16 cellular contexts compared by ENCODE assay signal in genomic region chr10:46070749-46071148, GRCh38. TPM values are rescaled to one million over a fixed set of nuclear protein-coding genes. Genes with fewer than 3 reads are reported as not detected.
DNase-seq lines count a peak whose midpoint lies in the region; TF ChIP-seq lines count a peak whose summit lies in the region.
"Had no signal": no experiment of that assay in that cellular context is flagged by ENCODE, and none has a peak within 500 bp of the region (broad histone marks: within the 10 kb centered on the region; RNA-seq: fewer than 3 reads in every experiment).

No MANE protein-coding gene starts in this region.

- H3K4me3 ChIP-seq in Loucy (ENCODE audit: low read length, poor library complexity, severe bottlenecking) (no peak overlapping the region), esophagus muscularis mucosa (no peak overlapping the region), mesodermal cell (ENCODE audit: extremely low read depth, insufficient read depth, low read length, poor library complexity, severe bottlenecking) (no peak overlapping the region), smooth muscle cell (no peak overlapping the region), mammary epithelial cell (replicated peaks in 1 of 3; ENCODE audit: insufficient read depth in 1 of 3, low read depth in 2 of 3, low read length in 3 of 3) (no peak overlapping the region)
- H3K4me3 ChIP-seq: A549 had no signal

- no peaks in the 10 kb centered on the region for H4K20me1 ChIP-seq in Loucy (ENCODE audit: insufficient read depth, low read length, poor library complexity, severe bottlenecking)
- no peaks in the 10 kb centered on the region for H4K20me1 ChIP-seq in smooth muscle cell (ENCODE audit: low read depth)
- no peaks in the 10 kb centered on the region for H4K20me1 ChIP-seq in mammary epithelial cell (ENCODE audit: insufficient read depth, low read length)

- TF ChIP-seq CTCF in Loucy (conservative IDR thresholded peaks at IDR 0.05; ENCODE audit: low read length) (no peak), esophagus muscularis mucosa (IDR thresholded peaks at IDR 0.05) (no peak), smooth muscle cell (IDR thresholded peaks at IDR 0.05; ENCODE audit: borderline replicate concordance, insufficient read depth, poor library complexity, severe bottlenecking) (no peak), mammary epithelial cell (conservative IDR thresholded peaks at IDR 0.05 in 1 of 2, IDR thresholded peaks at IDR 0.05 in 1 of 2; ENCODE audit: extremely low read depth in 1 of 2, insufficient read depth in 1 of 2, low read depth in 1 of 2, low read length in 2 of 2) (no peak)

- peaks cover 13% of the 10 kb centered on the region for H3K4me1 ChIP-seq in Loucy (ENCODE audit: insufficient read depth, low read length, poor library complexity, severe bottlenecking)
- H3K4me1 ChIP-seq in esophagus muscularis mucosa, result no peaks in the 10 kb centered on the region
- peaks cover 14% of the 10 kb centered on the region for H3K4me1 ChIP-seq in mesodermal cell (ENCODE audit: control insufficient read depth, insufficient read depth, low read length, poor library complexity, severe bottlenecking)
- no peaks in the 10 kb centered on the region for H3K4me1 ChIP-seq in smooth muscle cell (ENCODE audit: low read depth)
- no peaks in the 10 kb centered on the region for H3K4me1 ChIP-seq in mammary epithelial cell (ENCODE audit: insufficient read depth, low read length)
- H3K4me1 ChIP-seq: A549, BE2C had no signal

- H3K9me3 ChIP-seq in Loucy (ENCODE audit: insufficient read depth, low read depth, low read length) (no peaks in the 10 kb centered on the region), esophagus muscularis mucosa (no peaks in the 10 kb centered on the region), mesodermal cell (ENCODE audit: control insufficient read depth, low read length) (no peaks in the 10 kb centered on the region), smooth muscle cell (replicated peaks; ENCODE audit: low read depth) (no peaks in the 10 kb centered on the region), mammary epithelial cell (replicated peaks; ENCODE audit: insufficient read depth, low read length) (no peaks in the 10 kb centered on the region)
- H3K9me3 ChIP-seq: BE2C had no signal

- BruUV-seq in mammary epithelial cell (replicated peaks; lab: Mats Ljungman, UMichigan), result no TSS peak

- TF ChIP-seq POLR2A in esophagus muscularis mucosa (IDR thresholded peaks at IDR 0.05; ENCODE audit: low read depth), result no peak

- dilution Hi-C loops in mammary epithelial cell (cut with HindIII; ENCODE audit: low sequenced_read_pairs), result no loop called here

- WGBS in esophagus muscularis mucosa, result 44% methylated on average over 6 of the region's 6 CpGs
- 73 to 91% methylated on average over 4 to 6 of the region's 6 CpGs for WGBS in mesodermal cell (ENCODE audit: insufficient coverage in 2 of 2), 2 experiments
- 59% methylated on average over 6 of the region's 6 CpGs for WGBS in smooth muscle cell (ENCODE audit: low lambda C conversion rate)
- WGBS in mammary epithelial cell (ENCODE audit: low coverage, missing lambda C conversion rate), result 34% methylated on average over 6 of the region's 6 CpGs

- no peaks in the 10 kb centered on the region for H3K36me3 ChIP-seq in Loucy (ENCODE audit: insufficient read depth, low read length)
- H3K36me3 ChIP-seq in esophagus muscularis mucosa, result no peaks in the 10 kb centered on the region
- no peaks in the 10 kb centered on the region for H3K36me3 ChIP-seq in mesodermal cell (ENCODE audit: control insufficient read depth, insufficient read depth, low read length)
- no peaks in the 10 kb centered on the region for H3K36me3 ChIP-seq in smooth muscle cell (ENCODE audit: low read depth)
- H3K36me3 ChIP-seq in mammary epithelial cell (ENCODE audit: insufficient read depth, low read length), result no peaks in the 10 kb centered on the region
- H3K36me3 ChIP-seq: BE2C had no signal

- no peaks in the 10 kb centered on the region for H3F3A ChIP-seq in Loucy (ENCODE audit: low read depth)
- H3F3A ChIP-seq in smooth muscle cell (ENCODE audit: low read depth), result no peaks in the 10 kb centered on the region

- DNase-seq in esophagus muscularis mucosa (ENCODE audit: extremely low spot score) (peak; percentile 68), smooth muscle cell (lab: John Stamatoyannopoulos, UW; ENCODE audit: unreplicated experiment) (no peak), globus pallidus (ENCODE audit: low spot score) (no peak), mammary epithelial cell (no peak), NCI-H446 (lab: John Stamatoyannopoulos, UW) (no peak), Kasumi-1 (lab: John Stamatoyannopoulos, UW) (no peak)
- DNase-seq: BE2C; CD4-positive, alpha-beta memory T cell; DMS79 had no signal

- no peaks in the 10 kb centered on the region for H3K9me2 ChIP-seq in Loucy (replicated peaks; ENCODE audit: low read depth, low read length)

- in situ Hi-C loops in mammary epithelial cell (cut with MboI; ENCODE audit: low sequenced_read_pairs in 2 of 2), result no loop called here

- intact Hi-C loops in esophagus muscularis mucosa (cut with DNase I) (no loop called here), mammary epithelial cell (cut with micrococcal nuclease) (no loop called here)

- H3K79me2 ChIP-seq in Loucy (ENCODE audit: insufficient read depth, low read length), result no peaks in the 10 kb centered on the region
- no peaks in the 10 kb centered on the region for H3K79me2 ChIP-seq in smooth muscle cell (ENCODE audit: low read depth)
- no peaks in the 10 kb centered on the region for H3K79me2 ChIP-seq in mammary epithelial cell (ENCODE audit: insufficient read depth, low read length)

- CTCF ChIA-PET in mammary epithelial cell (lab: Charles Lee; ENCODE audit: low non-redundant PET), result no interaction called here

- TF ChIP-seq EP300 in esophagus muscularis mucosa (IDR thresholded peaks at IDR 0.05), result no peak

- H2AFZ ChIP-seq in Loucy (ENCODE audit: low read length) (peak overlapping the region; percentile 88), smooth muscle cell (ENCODE audit: low read depth) (no peak overlapping the region), mammary epithelial cell (ENCODE audit: low read depth, low read length) (no peak overlapping the region)

- H3K4me2 ChIP-seq in Loucy (ENCODE audit: low read depth, low read length, poor library complexity, severe bottlenecking) (peak overlapping the region; percentile 14), smooth muscle cell (no peak overlapping the region), mammary epithelial cell (ENCODE audit: insufficient read depth, low read depth, low read length) (no peak overlapping the region)
- H3K4me2 ChIP-seq: A549 had no signal

- H3K9ac ChIP-seq in Loucy (ENCODE audit: low read depth, low read length, poor library complexity, severe bottlenecking) (peak overlapping the region; percentile 31), smooth muscle cell (ENCODE audit: low read depth) (no peak overlapping the region), mammary epithelial cell (ENCODE audit: insufficient read depth, low read length) (no peak overlapping the region)

- H3K27me3 ChIP-seq in Loucy (ENCODE audit: insufficient read depth, low read length, poor library complexity, severe bottlenecking), result no peaks in the 10 kb centered on the region
- H3K27me3 ChIP-seq in esophagus muscularis mucosa, result no peaks in the 10 kb centered on the region
- no peaks in the 10 kb centered on the region for H3K27me3 ChIP-seq in smooth muscle cell (ENCODE audit: low read depth)
- H3K27me3 ChIP-seq in mammary epithelial cell (ENCODE audit: insufficient read depth, low read length), result no peaks in the 10 kb centered on the region
- H3K27me3 ChIP-seq: BE2C had no signal

- H3K27ac ChIP-seq in esophagus muscularis mucosa (replicated peaks in 1 of 4), result no peak overlapping the region
- H3K27ac ChIP-seq in mesodermal cell (ENCODE audit: low read depth, low read length, severe bottlenecking), result peak overlapping the region; percentile 19
- peak overlapping the region; percentile 24 for H3K27ac ChIP-seq in smooth muscle cell (ENCODE audit: low read depth)
- no peak overlapping the region for H3K27ac ChIP-seq in mammary epithelial cell (ENCODE audit: insufficient read depth, low read depth, low read length)
- H3K27ac ChIP-seq: A549, C4-2B had no signal

RNA-seq across cellular contexts. Expression of gene MSMB, which starts 24.7 kb away (rescaled TPM):
- total RNA-seq in esophagus muscularis mucosa, result not detected
- polyA plus RNA-seq in mesodermal cell (2013, experiment 1 of 2), result not detected
- polyA plus RNA-seq in mesodermal cell (2013, experiment 2 of 2), result not detected
- total RNA-seq in smooth muscle cell, result not detected in 2 replicates
- polyA plus RNA-seq in smooth muscle cell, result 0.50 TPM in 1 of 2 replicates, not detected in the other
- not detected for total RNA-seq in mammary epithelial cell
- not detected for polyA plus RNA-seq in mammary epithelial cell
- polyA minus RNA-seq in mammary epithelial cell, result not detected
- total RNA-seq: CD4-positive, alpha-beta memory T cell; HT-29 had no signal
- polyA plus RNA-seq: AG04450; CD4-positive, alpha-beta memory T cell; IgD-negative memory B cell had no signal

RNA-seq across cellular contexts. Expression of gene NCOA4, which starts 40.3 kb away (rescaled TPM):
- 100 to 1,000 TPM; 147 to 170 (median 157) TPM for total RNA-seq in esophagus muscularis mucosa
- polyA plus RNA-seq in mesodermal cell (2013, experiment 1 of 2), result 119 TPM
- 124 TPM for polyA plus RNA-seq in mesodermal cell (2013, experiment 2 of 2)
- 147 and 158 TPM in 2 replicates for total RNA-seq in smooth muscle cell
- polyA plus RNA-seq in smooth muscle cell, result 61.3 and 66.3 TPM in 2 replicates
- total RNA-seq in mammary epithelial cell, result 100 to 1,000 TPM in 1 of 2 donors, 10 to 100 TPM in 1; 94.2 to 171 TPM
- polyA plus RNA-seq in mammary epithelial cell, result 87.3 TPM
- polyA minus RNA-seq in mammary epithelial cell, result 143 TPM

Comparison
In these comparisons a context has a peak if more than half of its experiments do, and no peak if none do; other contexts are left out.
1. H3K27ac ChIP-seq: peak in mesodermal cell (single experiment) and smooth muscle cell (single experiment); none in esophagus muscularis mucosa (0 of 4) and mammary epithelial cell (single experiment).